1 cellular context compared by ENCODE assay signal in genomic region chr3:101531473-101532086, GRCh38.
TF ChIP-seq lines count a peak whose summit lies in the region.

No MANE protein-coding gene starts in this region.

TF ChIP-seq in HepG2, 621 proteins besides CTCF, POLR2A, EP300 and RAD21:
- no peak for TF ChIP-seq ZBTB4 (CRISPR knock-in tag; IDR thresholded peaks at IDR 0.05; ENCODE audit: borderline replicate concordance)
